7 cellular contexts compared by ENCODE assay signal in the genomic region with DNA sequence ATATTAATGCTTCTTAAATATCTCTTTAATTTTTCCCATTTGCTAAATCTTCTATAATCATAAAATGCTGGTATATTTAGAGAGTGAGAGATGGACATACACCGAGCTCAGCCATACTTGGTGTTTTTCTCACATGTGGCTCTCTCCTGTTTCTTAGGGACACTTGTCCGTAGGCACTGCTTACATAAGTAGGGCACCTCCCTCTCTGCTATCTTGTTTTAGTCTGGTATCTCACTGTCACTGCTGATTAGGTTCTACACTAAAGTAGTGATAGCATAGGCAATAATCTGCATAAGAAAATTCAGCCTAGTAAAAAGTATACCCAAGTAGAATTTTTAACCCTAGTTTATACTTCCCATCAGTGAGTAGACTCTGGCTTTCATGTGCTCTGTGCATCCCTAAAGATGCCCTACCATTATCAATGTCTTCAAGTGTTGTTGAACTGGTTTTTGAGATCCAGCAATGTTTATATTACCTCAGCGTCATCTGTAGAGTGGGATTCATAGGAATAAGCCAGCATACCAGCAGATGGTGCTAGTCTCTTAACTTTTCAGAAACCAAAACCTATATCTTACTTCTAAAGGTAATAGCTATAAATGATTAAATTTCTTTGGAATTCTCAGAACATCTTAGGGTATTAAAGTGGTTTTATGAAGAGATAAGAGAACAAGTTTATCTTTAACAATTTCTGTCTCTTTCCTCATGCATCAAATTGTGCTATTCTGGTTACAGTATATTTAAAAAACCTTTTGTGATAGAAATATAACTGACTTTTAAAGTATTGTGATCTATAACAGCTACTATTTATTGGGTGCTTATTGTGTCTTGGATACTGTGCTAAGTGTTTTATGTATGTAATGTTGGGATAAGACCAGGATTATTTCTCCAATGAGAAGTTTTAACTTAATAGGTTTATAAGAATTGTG. TPM values are rescaled to one million over a fixed set of nuclear protein-coding genes. Genes with fewer than 3 reads are reported as not detected.
DNase-seq lines count a peak whose midpoint lies in the region; ATAC-seq and TF ChIP-seq lines count a peak whose summit lies in the region.

No MANE protein-coding gene starts in this region.

- no peak overlapping the region for H3K27ac ChIP-seq in PC-3 (ENCODE audit: low read length)
- peak overlapping the region in 3 of 4 donors; percentile 9 to 34 (median 22) for H3K27ac ChIP-seq in esophagus muscularis mucosa (replicated peaks in 1 of 4)

- H3K36me3 Mint-ChIP-seq in neural crest cell (ENCODE audit: low read depth): peaks cover 2% of the 10 kb centered on the region

- peaks cover 7% of the 10 kb centered on the region for H4K20me1 ChIP-seq in PC-3 (ENCODE audit: low read length)

- H3K4me1 ChIP-seq in PC-3 (ENCODE audit: insufficient read depth, low read length) (no peaks in the 10 kb centered on the region), esophagus muscularis mucosa (peaks cover 0 to 42% (median 35%) of the 10 kb centered on the region in 4 donors)

- intact Hi-C loops in PC-3 (cut with micrococcal nuclease) (loop anchor here (1.0 kb wide), 3 partner anchors 128 to 243 kb away; no protein-coding TSS in a partner anchor), esophagus muscularis mucosa (cut with DNase I) (no loop called here)

- POLR2A ChIA-PET in PC-3 (lab: Charles Lee; ENCODE audit: unreplicated experiment): no interaction called here

- TF ChIP-seq CTCF in PC-3 (conservative IDR thresholded peaks at IDR 0.05; ENCODE audit: low read depth, low read length) (peak; percentile 88), esophagus muscularis mucosa (IDR thresholded peaks at IDR 0.05) (peak; percentile 65 to 69 (median 66)), neural crest cell (conservative IDR thresholded peaks at IDR 0.05) (peak; percentile 72)

- H3K9me3 Mint-ChIP-seq in neural crest cell: no peaks in the 10 kb centered on the region

- H3K9ac ChIP-seq in PC-3 (ENCODE audit: low read length): no peak overlapping the region

- no peak overlapping the region for H3K4me2 ChIP-seq in PC-3 (ENCODE audit: low read length)

- CTCF ChIA-PET in PC-3 (lab: Charles Lee): interaction anchor here (1.0 kb wide), 3 partner anchors 10 to 228 kb away, joined by 3 to 7 read pairs (median 4); no protein-coding TSS in a partner anchor

- no peak overlapping the region for H2AFZ ChIP-seq in PC-3 (ENCODE audit: low read length)

- H3K36me3 ChIP-seq in PC-3 (ENCODE audit: low read depth, low read length): no peaks in the 10 kb centered on the region
- no peaks in the 10 kb centered on the region for H3K36me3 ChIP-seq in esophagus muscularis mucosa

- peak; percentile 68 for DNase-seq in ELR (ENCODE audit: low read depth)
- DNase-seq in PC-3: peak; percentile 76
- no peak for DNase-seq in esophagus muscularis mucosa (ENCODE audit: extremely low spot score)
- no peak for DNase-seq in neural crest cell (ENCODE audit: low read depth, low spot score)
- no peak for DNase-seq in GM19238 (ENCODE audit: insufficient read length, low spot score)

- no peak for TF ChIP-seq EP300 in esophagus muscularis mucosa (IDR thresholded peaks at IDR 0.05)

- no peaks in the 10 kb centered on the region for H3K9me2 ChIP-seq in PC-3 (replicated peaks; ENCODE audit: low read length)

- WGBS in esophagus muscularis mucosa: 47% methylated on average over 3 of the region's 3 CpGs

- no peak overlapping the region for H3K4me3 ChIP-seq in PC-3 (ENCODE audit: low read length)
- no peak overlapping the region for H3K4me3 ChIP-seq in esophagus muscularis mucosa

- no peaks in the 10 kb centered on the region for H3F3A ChIP-seq in PC-3 (ENCODE audit: low read length, unreplicated experiment)

- ATAC-seq in HG02885 (IDR thresholded peaks at IDR 0.05; ENCODE audit: poor library complexity, unreplicated experiment): peak; percentile 52
- peak; percentile 89 for ATAC-seq in PC-3
- ATAC-seq in HG03175 (IDR thresholded peaks at IDR 0.05; ENCODE audit: unreplicated experiment): no peak

- BruUV-seq in PC-3 (replicated peaks; lab: Mats Ljungman, UMichigan): no TSS peak

- H3K27me3 Mint-ChIP-seq in neural crest cell (ENCODE audit: low read depth): no peaks in the 10 kb centered on the region

- peak overlapping the region; percentile 44 for H3K27ac Mint-ChIP-seq in neural crest cell (ENCODE audit: unreplicated experiment)

- no peak overlapping the region for H3K4me3 Mint-ChIP-seq in neural crest cell

- H3K79me2 ChIP-seq in PC-3 (ENCODE audit: low read length): peaks cover 29% of the 10 kb centered on the region

- H3K4me1 Mint-ChIP-seq in neural crest cell: peaks cover 29% of the 10 kb centered on the region

- H3K9me3 ChIP-seq in PC-3 (ENCODE audit: low read length) (no peaks in the 10 kb centered on the region), esophagus muscularis mucosa (no peaks in the 10 kb centered on the region)

- H3K27me3 ChIP-seq in PC-3 (ENCODE audit: low read length) (no peaks in the 10 kb centered on the region), esophagus muscularis mucosa (no peaks in the 10 kb centered on the region)

- TF ChIP-seq POLR2A in esophagus muscularis mucosa (IDR thresholded peaks at IDR 0.05; ENCODE audit: low read depth): no peak

RNA-seq across cellular contexts. Expression of a gene that starts 32.9 kb away (rescaled TPM):
- total RNA-seq in PC-3 (2014; rRNA removed) (15.4 and 25.0 TPM in 2 replicates), esophagus muscularis mucosa (10 to 100 TPM; 24.0 to 45.3 (median 33.0) TPM), neural crest cell (52.7 and 53.6 TPM in 2 replicates)

Comparison
In these comparisons a context has a peak if more than half of its experiments do, and no peak if none do; other contexts are left out.
1. DNase-seq: peak in ELR (single experiment) and PC-3 (single experiment); none in esophagus muscularis mucosa (single experiment), neural crest cell (single experiment) and GM19238 (single experiment).
2. Peak in every context shown above with its lines, with median percentiles within 50 percentile points of each other: CTCF ChIP-seq.